In genomic region chr7:35720032-35720431, GRCh38 we compare ENCODE assay signal across 30 cellular contexts.
"Had no signal": no experiment of that assay in that cellular context is flagged by ENCODE, and none has a peak within 500 bp of the region (broad histone marks: within the 10 kb centered on the region; RNA-seq: fewer than 3 reads in every experiment).

No MANE protein-coding gene starts in this region.

- H3K9me3 Mint-ChIP-seq: activated CD4-positive, alpha-beta memory T cell treated with anti-CD3 and anti-CD28 coated beads, Interleukin-2, amount 10 ng/mL, durations not matched to agents 7 days and 5 days; central memory CD8-positive, alpha-beta T cell; naive B cell; nephron progenitor cell had no signal

- H3K27ac Mint-ChIP-seq: activated CD4-positive, alpha-beta memory T cell treated with anti-CD3 and anti-CD28 coated beads, Interleukin-2, amount 10 ng/mL, durations not matched to agents 7 days and 5 days; activated CD4-positive, alpha-beta T cell treated with anti-CD3 and anti-CD28 coated beads, Interleukin-2, amount 10 ng/mL, durations not matched to agents 7 days and 5 days; activated T-cell treated with anti-CD3 and anti-CD28 coated beads, Interleukin-2, amount 50 U/mL, for 24 hours; nephron progenitor cell; progenitor cell of endocrine pancreas; T-helper 17 cell had no signal

- H3K27me3 ChIP-seq: breast epithelium, esophagus squamous epithelium, ovary, sigmoid colon, thyroid gland, upper lobe of right lung had no signal

- H3K36me3 Mint-ChIP-seq: naive B cell had no signal

- H3K4me1 Mint-ChIP-seq: nephron progenitor cell had no signal

- H3K9me3 ChIP-seq: breast epithelium, esophagus squamous epithelium, ovary, sigmoid colon, thyroid gland, upper lobe of right lung had no signal

- H3K4me3 Mint-ChIP-seq: activated CD4-positive, alpha-beta memory T cell treated with anti-CD3 and anti-CD28 coated beads, Interleukin-2, amount 10 ng/mL, durations not matched to agents 7 days and 5 days; activated CD4-positive, alpha-beta T cell treated with anti-CD3 and anti-CD28 coated beads, Interleukin-2, amount 10 ng/mL, durations not matched to agents 7 days and 5 days; activated T-cell treated with anti-CD3 and anti-CD28 coated beads, Interleukin-2, amount 50 U/mL, for 24 hours; central memory CD8-positive, alpha-beta T cell; naive B cell; nephron progenitor cell; T-helper 17 cell had no signal

- H3K36me3 ChIP-seq: breast epithelium, esophagus squamous epithelium, ovary, sigmoid colon, thyroid gland, upper lobe of right lung, WERI-Rb-1 had no signal

- ATAC-seq: left colon, T-helper 17 cell, upper lobe of right lung had no signal

- DNase-seq: activated CD4-positive, alpha-beta memory T cell treated with anti-CD3 and anti-CD28 coated beads, Interleukin-2, amount 10 ng/mL, durations not matched to agents 7 days and 5 days; activated CD4-positive, alpha-beta T cell treated with anti-CD3 and anti-CD28 coated beads for 1 hour; activated CD4-positive, alpha-beta T cell treated with anti-CD3 and anti-CD28 coated beads, Interleukin-2, amount 10 ng/mL, durations not matched to agents 7 days and 5 days; activated CD8-positive, alpha-beta memory T cell treated with anti-CD3 and anti-CD28 coated beads, Interleukin-2, amount 50 U/mL, for 48 hours; activated gamma-delta T cell treated with Interleukin-2 at 50 U/mL for 16 hours; activated naive CD4-positive, alpha-beta T cell treated with anti-CD3 and anti-CD28 coated beads, Interleukin-2, amount 50 U/mL, for 16 hours; activated T-cell treated with anti-CD3 and anti-CD28 coated beads, Interleukin-2, amount 50 U/mL, for 24 hours; amniotic stem cell; dermis blood vessel endothelial cell; effector CD8-positive, alpha-beta T cell; esophagus squamous epithelium; foreskin melanocyte; left colon; mammary epithelial cell; naive B cell; nephron progenitor cell; ovary; sigmoid colon; small intestine; stimulated activated CD4-positive, alpha-beta T cell treated with anti-CD3 and anti-CD28 coated beads, Interleukin-1b, Interleukin-23, amount 100 ng/mL, for 48 hours; stimulated activated naive CD4-positive, alpha-beta T cell treated with Interleukin-2 at 50 U/mL for 16 hours; T-helper 17 cell; T1000; thyroid gland; upper lobe of right lung; WERI-Rb-1 had no signal

- H3K27me3 Mint-ChIP-seq: activated T-cell treated with anti-CD3 and anti-CD28 coated beads, Interleukin-2, amount 50 U/mL, for 24 hours; central memory CD8-positive, alpha-beta T cell; naive B cell; progenitor cell of endocrine pancreas had no signal

- H3K4me1 ChIP-seq: breast epithelium had no signal

- H3K4me3 ChIP-seq: breast epithelium, esophagus squamous epithelium, ovary, sigmoid colon, thyroid gland, upper lobe of right lung had no signal

- H3K27ac ChIP-seq: breast epithelium, epithelial cell of prostate, esophagus squamous epithelium, ovary, thyroid gland, upper lobe of right lung, WERI-Rb-1 had no signal
